In genomic region chr18:71431171-71431570, GRCh38 we compare ENCODE assay signal across 29 cellular contexts.
DNase-seq lines count a peak whose midpoint lies in the region; ATAC-seq, FAIRE-seq and TF ChIP-seq lines count a peak whose summit lies in the region.
"Had no signal": no experiment of that assay in that cellular context is flagged by ENCODE, and none has a peak within 500 bp of the region (broad histone marks: within the 10 kb centered on the region; RNA-seq: fewer than 3 reads in every experiment).

No MANE protein-coding gene starts in this region.

- H3K4me1 ChIP-seq in effector memory CD4-positive, alpha-beta T cell (ENCODE audit: control insufficient read depth, insufficient read depth, low read length, poor library complexity, severe bottlenecking), result no peaks in the 10 kb centered on the region
- no peaks in the 10 kb centered on the region for H3K4me1 ChIP-seq in HepG2 (ENCODE audit: insufficient read depth, low read length)
- H3K4me1 ChIP-seq: BE2C had no signal

- DNase-seq in Ammon's horn (ENCODE audit: low spot score) (peak; percentile 51), cerebellar cortex (ENCODE audit: low spot score) (peak; percentile 4), head of caudate nucleus (peak in 38 of 42 donors; percentile 6 to 73 (median 35)), putamen (ENCODE audit: low spot score) (peak; percentile 10), HepG2 (ENCODE audit: low spot score) (no peak)
- no peak for DNase-seq in effector memory CD4-positive, alpha-beta T cell
- DNase-seq: BE2C; CD8-positive, alpha-beta memory T cell; DMS 273 treated with DMSO at 0.1 percent for 48 hours; DMS79; EL; GF-D8; IMR-90; KG1; MG63; NCI-H1105 treated with DMSO at 0.1 percent for 48 hours; NCI-H146; NCI-H1930; NCI-H2107; NCI-H446 treated with DMSO at 0.1 percent for 48 hours; NCI-H69; SHP77 had no signal

- CTCF ChIA-PET in HepG2 (lab: Yijun Ruan, JAX; ENCODE audit: low intra/inter-chr PET ratio, low total read pairs), result no interaction called here

- H3K27me3 ChIP-seq in effector memory CD4-positive, alpha-beta T cell (replicated peaks; ENCODE audit: control insufficient read depth, insufficient read depth, low read length, poor library complexity, severe bottlenecking), result no peaks in the 10 kb centered on the region
- no peaks in the 10 kb centered on the region for H3K27me3 ChIP-seq in HepG2 (ENCODE audit: control insufficient read depth in 1 of 2, insufficient read depth in 2 of 2, low read length in 2 of 2)
- H3K27me3 ChIP-seq: BE2C, MG63 had no signal

- H3K9me3 ChIP-seq in effector memory CD4-positive, alpha-beta T cell (ENCODE audit: control insufficient read depth, low read length), result no peaks in the 10 kb centered on the region
- H3K9me3 ChIP-seq in HepG2 (ENCODE audit: low read length), result no peaks in the 10 kb centered on the region
- H3K9me3 ChIP-seq: BE2C, MG63 had no signal

- intact Hi-C loops in head of caudate nucleus (cut with DNase I) (no loop called here), HepG2 (cut with micrococcal nuclease; ENCODE audit: unreplicated experiment) (no loop called here)

- H3K36me3 ChIP-seq in effector memory CD4-positive, alpha-beta T cell (ENCODE audit: control insufficient read depth, insufficient read depth, low read length), result no peaks in the 10 kb centered on the region
- no peaks in the 10 kb centered on the region for H3K36me3 ChIP-seq in HepG2 (replicated peaks in 1 of 2; ENCODE audit: control insufficient read depth in 1 of 2, insufficient read depth in 2 of 2, low read length in 2 of 2)
- H3K36me3 ChIP-seq: BE2C, MG63 had no signal

- TF ChIP-seq CTCF in HepG2 (CRISPR knock-in tag; IDR thresholded peaks at IDR 0.05), result no peak

- no peak for TF ChIP-seq RAD21 in HepG2 (CRISPR knock-in tag; IDR thresholded peaks at IDR 0.05)

- H3K79me2 ChIP-seq in HepG2 (ENCODE audit: insufficient read depth, low read length), result no peaks in the 10 kb centered on the region

- no peak overlapping the region for H3K9ac ChIP-seq in HepG2 (ENCODE audit: insufficient read depth, low read depth, low read length)

- FAIRE-seq in HepG2 (lab: Jason Lieb, UNC), result no peak
- FAIRE-seq: GM12891, H54 had no signal

- WGBS in HepG2 (ENCODE audit: low lambda C conversion rate), result 8% methylated on average over 5 of the region's 5 CpGs

- H2AFZ ChIP-seq in HepG2 (ENCODE audit: low read length), result no peak overlapping the region

- POLR2A ChIA-PET in HepG2 (lab: Yijun Ruan, JAX), result no interaction called here

- no peak for ATAC-seq in HepG2
- ATAC-seq in HG02798 (IDR thresholded peaks at IDR 0.05; ENCODE audit: poor library complexity, unreplicated experiment), result no peak
- ATAC-seq in HG03159 (IDR thresholded peaks at IDR 0.05; ENCODE audit: unreplicated experiment), result no peak
- ATAC-seq: Panc1 had no signal

- TF ChIP-seq EP300 in HepG2 (IDR thresholded peaks at IDR 0.05; ENCODE audit: low read depth in 2 of 2, low read length in 2 of 2) (no peak), HepG2 (CRISPR knock-in tag; IDR thresholded peaks at IDR 0.05; ENCODE audit: borderline replicate concordance) (no peak)

- H3K27ac ChIP-seq in effector memory CD4-positive, alpha-beta T cell (ENCODE audit: insufficient read depth, low read length, poor library complexity, severe bottlenecking), result no peak overlapping the region
- no peak overlapping the region for H3K27ac ChIP-seq in HepG2 (ENCODE audit: extremely low read length, insufficient read depth, low read length)
- H3K27ac ChIP-seq: 22Rv1, RWPE1 had no signal

- BruUV-seq in HepG2 (replicated peaks; lab: Mats Ljungman, UMichigan), result no TSS peak

- H3K4me2 ChIP-seq in HepG2 (ENCODE audit: low read depth, low read length), result no peak overlapping the region

- in situ Hi-C loops in HepG2 (cut with HindIII; ENCODE audit: extremely low pct_ligation_motif_present, low pct_unique_long_range_greater_than_20kb), result no loop called here

- H4K20me1 ChIP-seq in HepG2 (ENCODE audit: insufficient read depth, low read length), result no peaks in the 10 kb centered on the region

- TF ChIP-seq POLR2A in HepG2 (IDR thresholded peaks at IDR 0.05; ENCODE audit: insufficient read depth in 1 of 2, low read depth in 2 of 2, low read length in 2 of 2), result no peak

- H3K4me3 ChIP-seq in effector memory CD4-positive, alpha-beta T cell (ENCODE audit: insufficient read depth, low read depth, low read length, poor library complexity, severe bottlenecking), result no peak overlapping the region
- H3K4me3 ChIP-seq in HepG2 (replicated peaks in 1 of 3; ENCODE audit: insufficient read depth in 1 of 3, low read depth in 2 of 3, low read length in 3 of 3), result no peak overlapping the region
- H3K4me3 ChIP-seq: MG63 had no signal

TF ChIP-seq in HepG2, 621 proteins besides CTCF, POLR2A, EP300 and RAD21:
- TF ChIP-seq HDAC2 (CRISPR knock-in tag; IDR thresholded peaks at IDR 0.05) (no peak), ZNF34 (CRISPR knock-in tag; IDR thresholded peaks at IDR 0.05; ENCODE audit: borderline replicate concordance) (no peak), NONO (IDR thresholded peaks at IDR 0.05) (no peak), NONO (CRISPR knock-in tag; conservative IDR thresholded peaks at IDR 0.05) (no peak), TEAD3 (CRISPR knock-in tag; optimal IDR thresholded peaks at IDR 0.05; ENCODE audit: borderline replicate concordance) (no peak), TRIM24 (CRISPR knock-in tag; IDR thresholded peaks at IDR 0.05) (no peak), ZSCAN30 (CRISPR knock-in tag; IDR thresholded peaks at IDR 0.05) (no peak), TGIF2 (CRISPR knock-in tag; IDR thresholded peaks at IDR 0.05) (no peak)

Comparison
In these comparisons a context has a peak if more than half of its experiments do, and no peak if none do; other contexts are left out.
1. DNase-seq: peak in Ammon's horn (single experiment), cerebellar cortex (single experiment), head of caudate nucleus (38 of 42) and putamen (single experiment); none in effector memory CD4-positive, alpha-beta T cell (0 of 3) and HepG2 (single experiment).